In the genomic region with DNA sequence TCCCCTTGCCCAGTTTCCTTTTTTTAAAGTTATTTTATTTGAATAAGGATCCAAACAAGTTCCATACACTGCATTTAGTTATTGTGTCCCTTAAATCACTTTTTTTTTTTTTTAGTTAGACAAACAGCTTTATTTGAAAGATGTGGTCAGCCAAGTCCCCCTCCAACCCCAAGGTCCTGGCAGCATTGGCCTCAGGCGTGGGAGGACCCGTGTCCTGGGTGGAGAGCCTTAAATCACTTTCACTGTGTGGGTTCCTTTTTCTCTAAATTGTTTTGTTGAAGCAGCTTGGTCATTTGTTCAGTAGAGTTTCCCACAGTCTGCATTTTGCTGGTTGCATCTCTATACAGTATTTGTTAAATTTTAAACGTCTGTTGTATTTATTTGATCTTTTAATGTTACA, we compare ENCODE assay signal across 28 cellular contexts. TPM values are rescaled to one million over a fixed set of nuclear protein-coding genes. Genes with fewer than 3 reads are reported as not detected.
DNase-seq lines count a peak whose midpoint lies in the region; ATAC-seq, FAIRE-seq and TF ChIP-seq lines count a peak whose summit lies in the region.
"Had no signal": no experiment of that assay in that cellular context is flagged by ENCODE, and none has a peak within 500 bp of the region (broad histone marks: within the 10 kb centered on the region; RNA-seq: fewer than 3 reads in every experiment).

No MANE protein-coding gene starts in this region.

- H3K79me2 ChIP-seq in K562 (ENCODE audit: control insufficient read depth, insufficient read depth, low read length) (peaks cover 11% of the 10 kb centered on the region), osteoblast (ENCODE audit: insufficient read depth, low read length) (no peaks in the 10 kb centered on the region)

- H3K9me3 ChIP-seq in K562 (replicated peaks; ENCODE audit: control insufficient read depth, insufficient read depth, low read depth, low read length) (no peaks in the 10 kb centered on the region), osteoblast (ENCODE audit: low read depth, low read length) (no peaks in the 10 kb centered on the region)
- H3K9me3 ChIP-seq: BE2C had no signal

- 38% methylated on average over 3 of the region's 3 CpGs for WGBS in K562 (ENCODE audit: insufficient coverage, low coverage, missing lambda C conversion rate)

- H3K4me1 Mint-ChIP-seq in activated CD4-positive, alpha-beta T cell treated with anti-CD3 and anti-CD28 coated beads, Interleukin-2, amount 10 ng/mL, durations not matched to agents 7 days and 5 days: peaks cover 28% of the 10 kb centered on the region

- H3K27me3 ChIP-seq in K562 (ENCODE audit: control insufficient read depth in 2 of 2, insufficient read depth in 2 of 2, low read length in 2 of 2): no peaks in the 10 kb centered on the region
- H3K27me3 ChIP-seq in osteoblast (ENCODE audit: insufficient read depth, low read length): no peaks in the 10 kb centered on the region
- H3K27me3 ChIP-seq: BE2C had no signal

- no TSS peak for BruUV-seq in K562 (replicated peaks; lab: Mats Ljungman, UMichigan)

- H3K9me3 Mint-ChIP-seq in activated CD4-positive, alpha-beta T cell treated with anti-CD3 and anti-CD28 coated beads, Interleukin-2, amount 10 ng/mL, durations not matched to agents 7 days and 5 days: no peaks in the 10 kb centered on the region

- no peak overlapping the region for H3K4me3 Mint-ChIP-seq in activated CD4-positive, alpha-beta T cell treated with anti-CD3 and anti-CD28 coated beads, Interleukin-2, amount 10 ng/mL, durations not matched to agents 7 days and 5 days
- H3K4me3 Mint-ChIP-seq: CD14-positive monocyte had no signal

- no peaks in the 10 kb centered on the region for H3K27me3 Mint-ChIP-seq in activated CD4-positive, alpha-beta T cell treated with anti-CD3 and anti-CD28 coated beads, Interleukin-2, amount 10 ng/mL, durations not matched to agents 7 days and 5 days

- POLR2A ChIA-PET in activated CD4-positive, alpha-beta T cell treated with anti-CD3 and anti-CD28 coated beads, Interleukin-2, amount 10 ng/mL, durations not matched to agents 7 days and 5 days (lab: Charles Lee): no interaction called here
- POLR2A ChIA-PET in K562 (lab: Yijun Ruan, JAX): interaction anchor here (3.6 kb wide), 1 partner anchor 11 kb away, joined by 28 read pairs; no protein-coding TSS in a partner anchor

- H3K4me1 ChIP-seq in K562 (replicated peaks in 1 of 2; ENCODE audit: control insufficient read depth in 2 of 2, insufficient read depth in 2 of 2, low read length in 2 of 2): peaks cover 11 to 16% of the 10 kb centered on the region in 2 experiments
- H3K4me1 ChIP-seq in osteoblast (ENCODE audit: insufficient read depth, low read length): peaks cover 6% of the 10 kb centered on the region
- H3K4me1 ChIP-seq: BE2C had no signal

- CTCF ChIA-PET in activated CD4-positive, alpha-beta T cell treated with anti-CD3 and anti-CD28 coated beads, Interleukin-2, amount 10 ng/mL, durations not matched to agents 7 days and 5 days (lab: Charles Lee): interaction anchor here (0.7 kb wide), 1 partner anchor 12 kb away, joined by 3 read pairs; no protein-coding TSS in a partner anchor
- CTCF ChIA-PET in K562 (lab: Yijun Ruan, JAX; ENCODE audit: low intra/inter-chr PET ratio): no interaction called here

- FAIRE-seq in K562 (lab: Jason Lieb, UNC): no peak
- FAIRE-seq: GM19239, H1, HepG2 had no signal

- no peaks in the 10 kb centered on the region for H4K20me1 ChIP-seq in K562 (replicated peaks; ENCODE audit: control insufficient read depth, insufficient read depth, low read length)
- H4K20me1 ChIP-seq in osteoblast (ENCODE audit: insufficient read depth, low read length): no peaks in the 10 kb centered on the region

- H3K36me3 Mint-ChIP-seq in activated CD4-positive, alpha-beta T cell treated with anti-CD3 and anti-CD28 coated beads, Interleukin-2, amount 10 ng/mL, durations not matched to agents 7 days and 5 days (ENCODE audit: low read depth): peaks cover 18% of the 10 kb centered on the region

- no peak for TF ChIP-seq RAD21 in K562 (CRISPR knock-in tag; conservative IDR thresholded peaks at IDR 0.05 in 1 of 2, IDR thresholded peaks at IDR 0.05 in 1 of 2)

- H2AFZ ChIP-seq in K562 (ENCODE audit: low read depth, low read length) (no peak overlapping the region), osteoblast (ENCODE audit: low read length) (no peak overlapping the region)

- TF ChIP-seq POLR2A in K562 (conservative IDR thresholded peaks at IDR 0.05): no peak

- no peak overlapping the region; a peak in 1 of 4 replicates for H3K9ac ChIP-seq in K562 (ENCODE audit: insufficient read depth in 1 of 2, low read depth in 2 of 2, low read length in 2 of 2)

- intact Hi-C loops in K562 (cut with micrococcal nuclease): no loop called here

- TF ChIP-seq CTCF in K562 (IDR thresholded peaks at IDR 0.05 in 2 of 3, conservative IDR thresholded peaks at IDR 0.05 in 1 of 3; ENCODE audit: insufficient read depth in 2 of 3, low read depth in 1 of 3, low read length in 3 of 3) (no peak), osteoblast (IDR thresholded peaks at IDR 0.05; ENCODE audit: extremely low read depth, low read depth, low read length) (no peak)

- no peak for DNase-seq in activated CD4-positive, alpha-beta T cell treated with anti-CD3 and anti-CD28 coated beads, Interleukin-2, amount 10 ng/mL, durations not matched to agents 7 days and 5 days
- DNase-seq in activated CD4-positive, alpha-beta T cell treated with anti-CD3 and anti-CD28 coated beads, Interleukin-2, amount 50 U/mL, for 4 hours: no peak
- peak in 1 of 4 experiments; percentile 17 for DNase-seq in K562 (ENCODE audit: extremely low read depth in 1 of 4, low spot score in 3 of 4)
- peak; percentile 56 for DNase-seq in osteoblast (ENCODE audit: insufficient read length, low spot score, missing footprints)
- DNase-seq in HuH-7.5 (ENCODE audit: low spot score): no peak
- no peak for DNase-seq in caudate nucleus (lab: John Stamatoyannopoulos, UW)
- DNase-seq: BE2C, Calu3, DMS153, DND-41, KBM-7, NCI-H1048, NCI-H1417 treated with DMSO at 0.1 percent for 48 hours, NCI-H1694 treated with DMSO at 0.1 percent for 48 hours, NCI-H2081, NCI-H2227 treated with DMSO at 0.1 percent for 48 hours, NCI-H526 treated with DMSO at 0.1 percent for 48 hours, SIG-M5 had no signal

- H3K27ac ChIP-seq in K562 (ENCODE audit: extremely low read depth, low read depth, low read length): no peak overlapping the region
- H3K27ac ChIP-seq in osteoblast (ENCODE audit: low read depth, low read length): no peak overlapping the region
- no peak overlapping the region for H3K27ac ChIP-seq in caudate nucleus (ENCODE audit: low read depth, low read length)
- H3K27ac ChIP-seq: 22Rv1, SK-N-MC had no signal

- no peak overlapping the region for H3K4me3 ChIP-seq in K562
- H3K4me3 ChIP-seq in osteoblast (ENCODE audit: insufficient read depth, low read length): no peak overlapping the region
- H3K4me3 ChIP-seq: SK-N-MC had no signal

- TF ChIP-seq EP300 in K562 (IDR thresholded peaks at IDR 0.05; ENCODE audit: low read length): no peak

- H3K4me2 ChIP-seq in K562 (ENCODE audit: insufficient read depth, low read length): no peak overlapping the region
- H3K4me2 ChIP-seq in osteoblast (ENCODE audit: insufficient read depth, low read length): no peak overlapping the region

- ATAC-seq in K562: no peak
- ATAC-seq in HG03460 (IDR thresholded peaks at IDR 0.05; ENCODE audit: unreplicated experiment): no peak
- ATAC-seq: HepG2 had no signal

- H3K27ac Mint-ChIP-seq in activated CD4-positive, alpha-beta T cell treated with anti-CD3 and anti-CD28 coated beads, Interleukin-2, amount 10 ng/mL, durations not matched to agents 7 days and 5 days: peak overlapping the region; percentile 36
- H3K27ac Mint-ChIP-seq: CD14-positive monocyte had no signal

- H3K9me1 ChIP-seq in K562 (ENCODE audit: control insufficient read depth, insufficient read depth, low read length): no peaks in the 10 kb centered on the region

- H3K36me3 ChIP-seq in K562 (ENCODE audit: control insufficient read depth, insufficient read depth, low read length) (no peaks in the 10 kb centered on the region), osteoblast (ENCODE audit: insufficient read depth, low read length) (no peaks in the 10 kb centered on the region)
- H3K36me3 ChIP-seq: BE2C had no signal

- in situ Hi-C loops in K562 (cut with MboI): no loop called here

RNA-seq across cellular contexts. Expression of gene TBCC, which starts 5.2 kb away (rescaled TPM):
- total RNA-seq in activated CD4-positive, alpha-beta T cell treated with anti-CD3 and anti-CD28 coated beads, Interleukin-2, amount 10 ng/mL, durations not matched to agents 7 days and 5 days: 10 to 100 TPM; 37.1 to 38.6 TPM
- 19.4 and 28.3 TPM in 2 replicates for total RNA-seq in K562 (2011; cell fraction: chromatin; rRNA removed; ENCODE audit: low replicate concordance)
- total RNA-seq in K562 (2011; cell fraction: nucleolus; rRNA removed): 29.3 and 40.5 TPM in 2 replicates
- 32.5 and 32.9 TPM in 2 replicates for total RNA-seq in K562 (2011; cell fraction: nucleoplasm; rRNA removed)
- total RNA-seq in K562 (2014; rRNA removed) (34.1 and 55.1 TPM in 2 replicates), K562 (2014; rRNA removed; fragmentation: Illumina TruSeq; extraction: Trizol) (16.1 and 20.9 TPM in 2 replicates), K562 (2015; rRNA removed; fragmentation: Illumina TruSeq; extraction: Trizol) (31.3 and 31.9 TPM in 2 replicates), K562 (2021) (27.8 and 28.7 TPM in 2 replicates), osteoblast (30.9 and 33.7 TPM in 2 replicates)
- polyA plus RNA-seq in K562 (2011; rRNA removed) (16.5 and 19.5 TPM in 2 replicates), K562 (2014; fragmentation: Illumina TruSeq; extraction: Trizol) (23.3 and 24.8 TPM in 2 replicates), K562 (2014; fragmentation: Nextera tagmentation; extraction: Ambion mirVana) (1 to 10 TPM; 2.8 to 5.0 TPM), K562 (2014; rRNA removed) (28.9 and 29.5 TPM in 2 replicates)
- polyA plus RNA-seq in K562 (2011; cell fraction: cytosol; rRNA removed): 20.2 and 26.4 TPM in 2 replicates
- 28.2 and 28.3 TPM in 2 replicates for polyA plus RNA-seq in K562 (2011; cell fraction: nucleus; rRNA removed)
- 24.3 and 30.8 TPM in 2 replicates for polyA plus RNA-seq in K562 (2012)
- polyA minus RNA-seq in K562 (2011; rRNA and poly(A)+ RNA removed): 5.2 and 6.0 TPM in 2 replicates
- 8.4 and 9.8 TPM in 2 replicates for polyA minus RNA-seq in K562 (2011; cell fraction: cytosol; rRNA and poly(A)+ RNA removed)
- 8.9 and 15.4 TPM in 2 replicates for polyA minus RNA-seq in K562 (2011; cell fraction: nucleus; rRNA and poly(A)+ RNA removed)

RNA-seq across cellular contexts. Expression of gene PRPH2, which starts 28.7 kb away (rescaled TPM):
- total RNA-seq in activated CD4-positive, alpha-beta T cell treated with anti-CD3 and anti-CD28 coated beads, Interleukin-2, amount 10 ng/mL, durations not matched to agents 7 days and 5 days: not detected
- total RNA-seq in K562 (2011; cell fraction: chromatin; rRNA removed; ENCODE audit: low replicate concordance): not detected in 2 replicates
- total RNA-seq in K562 (2011; cell fraction: nucleolus; rRNA removed): 0.33 TPM in 1 of 2 replicates, not detected in the other
- total RNA-seq in K562 (2011; cell fraction: nucleoplasm; rRNA removed): not detected in 2 replicates
- total RNA-seq in K562 (2014; rRNA removed) (0.04 TPM in 1 of 2 replicates, not detected in the other), K562 (2014; rRNA removed; fragmentation: Illumina TruSeq; extraction: Trizol) (not detected in 2 replicates), K562 (2015; rRNA removed; fragmentation: Illumina TruSeq; extraction: Trizol) (0.04 TPM in 1 of 2 replicates, not detected in the other), K562 (2021) (0.09 TPM in 1 of 2 replicates, not detected in the other), osteoblast (3.3 and 3.8 TPM in 2 replicates)
- polyA plus RNA-seq in K562 (2011; rRNA removed) (0.03 and 0.04 TPM in 2 replicates), K562 (2014; fragmentation: Illumina TruSeq; extraction: Trizol) (0.03 and 0.10 TPM in 2 replicates), K562 (2014; fragmentation: Nextera tagmentation; extraction: Ambion mirVana) (under 1 TPM; 0.03 to 0.11 TPM), K562 (2014; rRNA removed) (0.26 TPM in 1 of 2 replicates, not detected in the other)
- 0.03 and 0.04 TPM in 2 replicates for polyA plus RNA-seq in K562 (2011; cell fraction: cytosol; rRNA removed)
- not detected in 2 replicates for polyA plus RNA-seq in K562 (2011; cell fraction: nucleus; rRNA removed)
- polyA plus RNA-seq in K562 (2012): 0.08 and 0.11 TPM in 2 replicates
- 0.06 TPM in 1 of 2 replicates, not detected in the other for polyA minus RNA-seq in K562 (2011; rRNA and poly(A)+ RNA removed)
- not detected in 2 replicates for polyA minus RNA-seq in K562 (2011; cell fraction: cytosol; rRNA and poly(A)+ RNA removed)
- 0.11 TPM in 1 of 2 replicates, not detected in the other for polyA minus RNA-seq in K562 (2011; cell fraction: nucleus; rRNA and poly(A)+ RNA removed)
- total RNA-seq: Calu3, HT1080, MCF 10A, NCI-H460 had no signal
- polyA plus RNA-seq: CD14-positive monocyte had no signal

RNA-seq across cellular contexts. Expression of gene BICRAL, which starts 30.8 kb away (rescaled TPM):
- total RNA-seq in activated CD4-positive, alpha-beta T cell treated with anti-CD3 and anti-CD28 coated beads, Interleukin-2, amount 10 ng/mL, durations not matched to agents 7 days and 5 days: 10 to 100 TPM; 23.4 to 27.8 TPM
- total RNA-seq in K562 (2011; cell fraction: chromatin; rRNA removed; ENCODE audit: low replicate concordance): 17.0 and 22.8 TPM in 2 replicates
- 9.5 TPM in 2 replicates for total RNA-seq in K562 (2011; cell fraction: nucleolus; rRNA removed)
- total RNA-seq in K562 (2011; cell fraction: nucleoplasm; rRNA removed): 13.6 and 16.9 TPM in 2 replicates
- total RNA-seq in K562 (2014; rRNA removed) (3.7 and 4.4 TPM in 2 replicates), K562 (2014; rRNA removed; fragmentation: Illumina TruSeq; extraction: Trizol) (5.6 and 6.6 TPM in 2 replicates), K562 (2015; rRNA removed; fragmentation: Illumina TruSeq; extraction: Trizol) (5.2 and 5.7 TPM in 2 replicates), K562 (2021) (9.2 and 10.2 TPM in 2 replicates), osteoblast (9.4 TPM in 2 replicates)
- polyA plus RNA-seq in K562 (2011; rRNA removed) (10.1 and 11.9 TPM in 2 replicates), K562 (2014; fragmentation: Illumina TruSeq; extraction: Trizol) (9.7 and 10.4 TPM in 2 replicates), K562 (2014; fragmentation: Nextera tagmentation; extraction: Ambion mirVana) (1 to 10 TPM; 1.2 to 1.4 TPM), K562 (2014; rRNA removed) (5.3 and 6.2 TPM in 2 replicates)
- 9.1 and 13.7 TPM in 2 replicates for polyA plus RNA-seq in K562 (2011; cell fraction: cytosol; rRNA removed)
- 7.7 and 9.2 TPM in 2 replicates for polyA plus RNA-seq in K562 (2011; cell fraction: nucleus; rRNA removed)
- polyA plus RNA-seq in K562 (2012): 5.7 and 7.4 TPM in 2 replicates
- 23.8 and 24.3 TPM in 2 replicates for polyA minus RNA-seq in K562 (2011; rRNA and poly(A)+ RNA removed)
- 10.1 and 10.7 TPM in 2 replicates for polyA minus RNA-seq in K562 (2011; cell fraction: cytosol; rRNA and poly(A)+ RNA removed)
- polyA minus RNA-seq in K562 (2011; cell fraction: nucleus; rRNA and poly(A)+ RNA removed): 4.3 and 9.6 TPM in 2 replicates
